In the genomic region with DNA sequence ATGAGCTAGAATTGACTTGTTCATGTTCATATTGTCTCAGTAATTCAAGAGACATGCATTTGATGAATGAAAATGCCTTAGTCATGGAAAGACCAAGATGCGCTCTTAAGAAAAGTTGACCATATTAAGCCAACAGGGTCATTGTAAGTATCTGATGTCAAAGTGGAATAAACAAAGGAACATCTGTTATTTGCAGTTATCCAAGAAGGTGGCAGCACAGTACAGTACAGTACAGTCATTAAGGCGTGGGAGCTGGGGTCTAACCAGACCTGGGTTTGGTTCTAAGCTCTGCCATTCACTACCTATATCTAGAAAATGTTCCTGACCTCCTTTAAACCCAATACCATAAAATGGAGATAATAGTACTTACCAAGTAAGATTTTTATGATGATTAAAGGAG, we compare ENCODE assay signal across 31 cellular contexts.
DNase-seq lines count a peak whose midpoint lies in the region; ATAC-seq, FAIRE-seq and TF ChIP-seq lines count a peak whose summit lies in the region.
"Had no signal": no experiment of that assay in that cellular context is flagged by ENCODE, and none has a peak within 500 bp of the region (broad histone marks: within the 10 kb centered on the region; RNA-seq: fewer than 3 reads in every experiment).

No MANE protein-coding gene starts in this region.

- H3K27ac ChIP-seq in PC-3 (ENCODE audit: low read length) (no peak overlapping the region), keratinocyte (ENCODE audit: control insufficient read depth, insufficient read depth, low read length) (no peak overlapping the region), adrenal gland (no peak overlapping the region)
- H3K27ac ChIP-seq: C4-2B, dorsolateral prefrontal cortex, lower lobe of right lung, SJCRH30, suprapubic skin, upper lobe of left lung had no signal

- H3K9me2 ChIP-seq in PC-3 (replicated peaks; ENCODE audit: low read length) = no peaks in the 10 kb centered on the region

- no peaks in the 10 kb centered on the region for H3F3A ChIP-seq in PC-3 (ENCODE audit: low read length, unreplicated experiment)

- TF ChIP-seq CTCF in BE2C (IDR thresholded peaks at IDR 0.05; ENCODE audit: low read depth, low read length) = peak; percentile 13; the same call in 1 of the 2 replicates
- TF ChIP-seq CTCF in PC-3 (conservative IDR thresholded peaks at IDR 0.05; ENCODE audit: low read depth, low read length) = 0 out of 2 replicates have a peak, but pooled peaks have one; percentile 21
- TF ChIP-seq CTCF in keratinocyte (optimal IDR thresholded peaks at IDR 0.05 in 1 of 3, IDR thresholded peaks at IDR 0.05 in 1 of 3, conservative IDR thresholded peaks at IDR 0.05 in 1 of 3; ENCODE audit: extremely low read depth in 1 of 3, insufficient read depth in 2 of 3, low read length in 3 of 3) = peak in 1 of 3 experiments; percentile 30
- TF ChIP-seq CTCF in adrenal gland (IDR thresholded peaks at IDR 0.05) = no peak

- H3K4me1 ChIP-seq in BE2C = no peaks in the 10 kb centered on the region
- no peaks in the 10 kb centered on the region for H3K4me1 ChIP-seq in PC-3 (ENCODE audit: insufficient read depth, low read length)
- peaks cover 11% of the 10 kb centered on the region for H3K4me1 ChIP-seq in keratinocyte (ENCODE audit: control insufficient read depth, extremely low read depth, insufficient read depth, low read length)
- H3K4me1 ChIP-seq in adrenal gland (replicated peaks in 1 of 2) = no peaks in the 10 kb centered on the region
- H3K4me1 ChIP-seq: lower lobe of right lung, suprapubic skin, upper lobe of left lung had no signal

- no TSS peak for BruUV-seq in PC-3 (replicated peaks; lab: Mats Ljungman, UMichigan)

- H3K27me3 ChIP-seq in BE2C (no peaks in the 10 kb centered on the region), PC-3 (ENCODE audit: low read length) (no peaks in the 10 kb centered on the region), keratinocyte (ENCODE audit: control insufficient read depth, extremely low read depth, insufficient read depth, low read length) (no peaks in the 10 kb centered on the region), adrenal gland (no peaks in the 10 kb centered on the region)
- H3K27me3 ChIP-seq: dorsolateral prefrontal cortex, MG63, SJCRH30, suprapubic skin, upper lobe of left lung had no signal

- dilution Hi-C loops in keratinocyte (cut with MboI; ENCODE audit: extremely low pct_ligation_motif_present, low sequenced_read_pairs) = no loop called here

- DNase-seq in BE2C = no peak
- DNase-seq in DMS 273 (lab: John Stamatoyannopoulos, UW; ENCODE audit: unreplicated experiment) = peak; percentile 45
- DNase-seq in PC-3 = no peak
- no peak for DNase-seq in keratinocyte (ENCODE audit: low read depth, low spot score)
- no peak for DNase-seq in adrenal gland
- no peak for DNase-seq in NCI-H1105 treated with DMSO at 0.1 percent for 48 hours (lab: John Stamatoyannopoulos, UW)
- DNase-seq: activated CD4-positive, alpha-beta T cell treated with anti-CD3 and anti-CD28 coated beads, Interleukin-2, amount 50 U/mL, for 1 hour; activated CD4-positive, CD25-positive, alpha-beta regulatory T cell; activated naive CD4-positive, alpha-beta T cell treated with Interleukin-2 at 50 U/mL for 16 hours; activated T-cell treated with anti-CD3 and anti-CD28 coated beads, Interleukin-2, amount 50 U/mL, for 48 hours; dorsolateral prefrontal cortex; EL; KBM-7; kidney glomerular epithelial cell; lower lobe of right lung; MG63; natural killer cell; NCI-H1930; NCI-H226; NCI-H526 treated with DMSO at 0.1 percent for 48 hours; RPMI8226; small intestine; stimulated activated naive CD4-positive, alpha-beta T cell treated with Interleukin-2 at 50 U/mL for 16 hours; T-helper 1 cell; upper lobe of left lung had no signal

- H3K9me3 ChIP-seq in BE2C = no peaks in the 10 kb centered on the region; the same call in 1 of the 2 replicates
- no peaks in the 10 kb centered on the region for H3K9me3 ChIP-seq in PC-3 (ENCODE audit: low read length)
- no peaks in the 10 kb centered on the region for H3K9me3 ChIP-seq in keratinocyte (ENCODE audit: control insufficient read depth, low read depth, low read length)
- peaks cover 0 to under 1% (median 0%) of the 10 kb centered on the region in 3 donors for H3K9me3 ChIP-seq in adrenal gland (replicated peaks in 1 of 3)
- H3K9me3 ChIP-seq: SJCRH30 had no signal

- 88 to 91% (median 91%) methylated on average over 2 of the region's 2 CpGs for WGBS in adrenal gland, 4 donors

- intact Hi-C loops in PC-3 (cut with micrococcal nuclease) = no loop called here
- intact Hi-C loops in adrenal gland (cut with DNase I) = no loop called here

- no peak for ATAC-seq in PC-3
- ATAC-seq in HG02852 (IDR thresholded peaks at IDR 0.05; ENCODE audit: unreplicated experiment) = no peak
- ATAC-seq: lower lobe of right lung, natural killer cell had no signal

- H3K4me3 ChIP-seq in BE2C (ENCODE audit: low read depth, low read length) (no peak overlapping the region), PC-3 (ENCODE audit: low read length) (no peak overlapping the region), keratinocyte (ENCODE audit: control insufficient read depth in 2 of 3, extremely low read depth in 1 of 3, insufficient read depth in 2 of 3, low read depth in 1 of 3, low read length in 3 of 3) (no peak overlapping the region), adrenal gland (no peak overlapping the region)
- H3K4me3 ChIP-seq: dorsolateral prefrontal cortex, lower lobe of right lung, MG63, SJCRH30, suprapubic skin, upper lobe of left lung had no signal

- H3K9me1 ChIP-seq in keratinocyte (ENCODE audit: control insufficient read depth, extremely low read depth, insufficient read depth, low read length) = no peaks in the 10 kb centered on the region

- no peak overlapping the region for H2AFZ ChIP-seq in PC-3 (ENCODE audit: low read length)
- no peak overlapping the region for H2AFZ ChIP-seq in keratinocyte (ENCODE audit: control insufficient read depth, low read length)

- H3K79me2 ChIP-seq in PC-3 (ENCODE audit: low read length) (no peaks in the 10 kb centered on the region), keratinocyte (ENCODE audit: control insufficient read depth, insufficient read depth, low read length) (no peaks in the 10 kb centered on the region)

- POLR2A ChIA-PET in PC-3 (lab: Charles Lee; ENCODE audit: unreplicated experiment) = no interaction called here

- no peak overlapping the region for H3K4me2 ChIP-seq in PC-3 (ENCODE audit: low read length)
- no peak overlapping the region for H3K4me2 ChIP-seq in keratinocyte (ENCODE audit: control insufficient read depth, extremely low read depth, insufficient read depth, low read depth, low read length)

- CTCF ChIA-PET in PC-3 (lab: Charles Lee) = no interaction called here

- no peak for TF ChIP-seq POLR2A in adrenal gland (IDR thresholded peaks at IDR 0.05)

- FAIRE-seq in keratinocyte (lab: Jason Lieb, UNC) = peak; percentile 41
- FAIRE-seq: endometrium, frontal cortex, small intestine had no signal

- H4K20me1 ChIP-seq in PC-3 (ENCODE audit: low read length) = no peaks in the 10 kb centered on the region
- no peaks in the 10 kb centered on the region for H4K20me1 ChIP-seq in keratinocyte (ENCODE audit: control insufficient read depth, extremely low read depth, insufficient read depth, low read length)

- H3K36me3 ChIP-seq in BE2C (no peaks in the 10 kb centered on the region), PC-3 (ENCODE audit: low read depth, low read length) (no peaks in the 10 kb centered on the region), keratinocyte (ENCODE audit: control insufficient read depth in 2 of 2, extremely low read depth in 1 of 2, insufficient read depth in 2 of 2, low read length in 2 of 2) (no peaks in the 10 kb centered on the region), adrenal gland (replicated peaks in 1 of 2) (no peaks in the 10 kb centered on the region)
- H3K36me3 ChIP-seq: lower lobe of right lung, MG63, SJCRH30, suprapubic skin, upper lobe of left lung had no signal

- H3K9ac ChIP-seq in PC-3 (ENCODE audit: low read length) (no peak overlapping the region), keratinocyte (ENCODE audit: control insufficient read depth, extremely low read depth, insufficient read depth, low read length) (no peak overlapping the region)

Comparison
In these comparisons a context has a peak if more than half of its experiments do, and no peak if none do; other contexts are left out.
1. CTCF ChIP-seq: peak in BE2C (single experiment) and PC-3 (single experiment); none in adrenal gland (0 of 6).